ENCODE assay signal across 15 cellular contexts in genomic region chr16:962901-963814, GRCh38. TPM values are rescaled to one million over a fixed set of nuclear protein-coding genes. Genes with fewer than 3 reads are reported as not detected.
DNase-seq lines count a peak whose midpoint lies in the region; ATAC-seq and TF ChIP-seq lines count a peak whose summit lies in the region.
"Had no signal": no experiment of that assay in that cellular context is flagged by ENCODE, and none has a peak within 500 bp of the region (broad histone marks: within the 10 kb centered on the region; RNA-seq: fewer than 3 reads in every experiment).

No MANE protein-coding gene starts in this region.

- DNase-seq in CD4-positive, CD25-positive, alpha-beta regulatory T cell, result no peak
- DNase-seq in MM.1S (no peak), nephron progenitor cell (no peak), AG08396 (ENCODE audit: low spot score) (no peak), SW 1271 (lab: John Stamatoyannopoulos, UW) (no peak), NCI-H2081 treated with DMSO at 0.1 percent for 48 hours (lab: John Stamatoyannopoulos, UW) (no peak)
- DNase-seq: C1 segment of cervical spinal cord, foreskin fibroblast, HCEC 1CT, MV-4-11, NCI-H226, psoas muscle had no signal

- peak overlapping the region; percentile 73 for H3K27ac ChIP-seq in CD4-positive, CD25-positive, alpha-beta regulatory T cell (ENCODE audit: insufficient read depth, low read length, poor library complexity, severe bottlenecking)
- no peak overlapping the region for H3K27ac ChIP-seq in MM.1S (ENCODE audit: low read length)
- H3K27ac ChIP-seq: psoas muscle had no signal

- H3K4me3 Mint-ChIP-seq in CD4-positive, CD25-positive, alpha-beta regulatory T cell, result peak overlapping the region; percentile 55 to 87 (median 76)
- H3K4me3 Mint-ChIP-seq in brain (peak overlapping the region in 3 of 5 experiments; percentile 10 to 56 (median 41)), nephron progenitor cell (no peak overlapping the region)
- H3K4me3 Mint-ChIP-seq: stimulated activated memory B cell treated with anti-CD40 and anti-IgM and Interleukin-4, amounts not matched to agents 10 μg/mL and 1 μg/mL and 100 μg/mL, for 72 hours had no signal

- no peaks in the 10 kb centered on the region for H3K79me2 ChIP-seq in MM.1S (ENCODE audit: low read length)

- no peaks in the 10 kb centered on the region for H3F3A ChIP-seq in MM.1S (ENCODE audit: insufficient read depth, low read length)

- no peak overlapping the region for H2AFZ ChIP-seq in MM.1S (ENCODE audit: low read length)

- peaks cover 16% of the 10 kb centered on the region for H3K4me1 ChIP-seq in CD4-positive, CD25-positive, alpha-beta regulatory T cell (ENCODE audit: control insufficient read depth, insufficient read depth, low read length, poor library complexity, severe bottlenecking)
- H3K4me1 ChIP-seq in MM.1S (ENCODE audit: low read length), result no peaks in the 10 kb centered on the region
- H3K4me1 ChIP-seq: psoas muscle had no signal

- no peaks in the 10 kb centered on the region for H3K9me2 ChIP-seq in MM.1S (replicated peaks; ENCODE audit: insufficient read depth, low read length)

- H3K9ac ChIP-seq in MM.1S (ENCODE audit: low read length), result no peak overlapping the region

- peak overlapping the region; percentile 80 for H3K4me3 ChIP-seq in CD4-positive, CD25-positive, alpha-beta regulatory T cell (ENCODE audit: low read depth, low read length)
- peak overlapping the region; percentile 28; the same call in 1 of the 2 replicates for H3K4me3 ChIP-seq in MM.1S (ENCODE audit: low read length)
- H3K4me3 ChIP-seq: psoas muscle had no signal

- TF ChIP-seq CTCF in MM.1S (IDR thresholded peaks at IDR 0.05; ENCODE audit: low read length), result no peak
- no peak for TF ChIP-seq CTCF in brain (conservative IDR thresholded peaks at IDR 0.05)
- no peak for TF ChIP-seq CTCF in nephron progenitor cell (IDR thresholded peaks at IDR 0.05)

- peaks cover 28% of the 10 kb centered on the region for H3K36me3 Mint-ChIP-seq in CD4-positive, CD25-positive, alpha-beta regulatory T cell
- H3K36me3 Mint-ChIP-seq in brain, result peaks cover 53% of the 10 kb centered on the region
- H3K36me3 Mint-ChIP-seq in nephron progenitor cell (ENCODE audit: low read depth), result peaks cover 47% of the 10 kb centered on the region

- H3K27ac Mint-ChIP-seq in CD4-positive, CD25-positive, alpha-beta regulatory T cell, result peak overlapping the region; percentile 69 to 97 (median 88)
- H3K27ac Mint-ChIP-seq in brain (peak overlapping the region in 3 of 5 experiments; percentile 65 to 90 (median 81)), nephron progenitor cell (peak overlapping the region; percentile 39)
- H3K27ac Mint-ChIP-seq: stimulated activated memory B cell treated with anti-CD40 and anti-IgM and Interleukin-4, amounts not matched to agents 10 μg/mL and 1 μg/mL and 100 μg/mL, for 72 hours had no signal

- peaks cover 3% of the 10 kb centered on the region for H3K36me3 ChIP-seq in CD4-positive, CD25-positive, alpha-beta regulatory T cell (ENCODE audit: control insufficient read depth, insufficient read depth, low read length)
- H3K36me3 ChIP-seq in MM.1S (replicated peaks; ENCODE audit: insufficient read depth, low read length), result no peaks in the 10 kb centered on the region

- H4K20me1 ChIP-seq in MM.1S (ENCODE audit: insufficient read depth, low read length), result no peaks in the 10 kb centered on the region

- H3K27me3 ChIP-seq in CD4-positive, CD25-positive, alpha-beta regulatory T cell (ENCODE audit: control insufficient read depth, insufficient read depth, low read length), result no peaks in the 10 kb centered on the region
- H3K27me3 ChIP-seq in MM.1S (replicated peaks; ENCODE audit: insufficient read depth, low read length), result peaks cover 70% of the 10 kb centered on the region

- peaks cover 8 to 50% (median 18%) of the 10 kb centered on the region in 4 donors for H3K4me1 Mint-ChIP-seq in CD4-positive, CD25-positive, alpha-beta regulatory T cell
- peaks cover 33% of the 10 kb centered on the region for H3K4me1 Mint-ChIP-seq in brain
- peaks cover 48% of the 10 kb centered on the region for H3K4me1 Mint-ChIP-seq in nephron progenitor cell

- ATAC-seq in CD4-positive, CD25-positive, alpha-beta regulatory T cell (ENCODE audit: low read depth in 2 of 2), result no peak
- ATAC-seq in HG03521 (IDR thresholded peaks at IDR 0.05; ENCODE audit: unreplicated experiment), result no peak
- ATAC-seq: stimulated activated memory B cell treated with anti-CD40 and anti-IgM and Interleukin-4, amounts not matched to agents 10 μg/mL and 1 μg/mL and 100 μg/mL, for 72 hours had no signal

- no peaks in the 10 kb centered on the region for H3K9me3 ChIP-seq in CD4-positive, CD25-positive, alpha-beta regulatory T cell (ENCODE audit: control insufficient read depth in 2 of 2, low read length in 2 of 2)
- H3K9me3 ChIP-seq in MM.1S (replicated peaks; ENCODE audit: insufficient read depth, low read length), result no peaks in the 10 kb centered on the region
- H3K9me3 ChIP-seq: psoas muscle had no signal

- peak overlapping the region; percentile 52; the same call in 1 of the 2 replicates for H3K4me2 ChIP-seq in MM.1S (ENCODE audit: low read depth, low read length)

- H3K9me3 Mint-ChIP-seq in CD4-positive, CD25-positive, alpha-beta regulatory T cell, result no peaks in the 10 kb centered on the region
- H3K9me3 Mint-ChIP-seq in brain (peaks cover 14 to 21% (median 19%) of the 10 kb centered on the region in 5 experiments), nephron progenitor cell (peaks cover 32% of the 10 kb centered on the region)
- H3K9me3 Mint-ChIP-seq: stimulated activated memory B cell treated with anti-CD40 and anti-IgM and Interleukin-4, amounts not matched to agents 10 μg/mL and 1 μg/mL and 100 μg/mL, for 72 hours had no signal

- no peaks in the 10 kb centered on the region for H3K27me3 Mint-ChIP-seq in CD4-positive, CD25-positive, alpha-beta regulatory T cell
- peaks cover 3% of the 10 kb centered on the region for H3K27me3 Mint-ChIP-seq in brain
- peaks cover 4% of the 10 kb centered on the region for H3K27me3 Mint-ChIP-seq in nephron progenitor cell (ENCODE audit: low read depth, poor library complexity)
- H3K27me3 Mint-ChIP-seq: stimulated activated memory B cell treated with anti-CD40 and anti-IgM and Interleukin-4, amounts not matched to agents 10 μg/mL and 1 μg/mL and 100 μg/mL, for 72 hours had no signal

RNA-seq across cellular contexts. Expression of gene LMF1, which starts 7.6 kb away (rescaled TPM):
- 40.0 TPM for total RNA-seq in CD4-positive, CD25-positive, alpha-beta regulatory T cell
- polyA plus RNA-seq in CD4-positive, CD25-positive, alpha-beta regulatory T cell, result 10 to 100 TPM in 3 of 4 donors, 1 to 10 TPM in 1; 9.9 to 12.9 (median 11.3) TPM
- 21.5 TPM for polyA plus RNA-seq in brain (ENCODE audit: insufficient read depth, low read depth, low replicate concordance)

RNA-seq across cellular contexts. Expression of gene SOX8, which starts 18.4 kb away (rescaled TPM):
- 1.1 TPM for total RNA-seq in CD4-positive, CD25-positive, alpha-beta regulatory T cell
- under 1 TPM; 0.16 to 0.53 (median 0.24) TPM for polyA plus RNA-seq in CD4-positive, CD25-positive, alpha-beta regulatory T cell
- polyA plus RNA-seq in brain (ENCODE audit: insufficient read depth, low read depth, low replicate concordance), result 44.8 TPM

Comparison
In these comparisons a context has a peak if more than half of its experiments do, and no peak if none do; other contexts are left out.
1. RNA of gene SOX8, which starts 18.4 kb away (polyA plus RNA-seq): 44.8 TPM in brain (single experiment); 0.16 to 0.53 TPM in CD4-positive, CD25-positive, alpha-beta regulatory T cell; every median in the first group is over 10 times any median in the second.
2. Peak in every context shown above with its lines, with median percentiles within 50 percentile points of each other: H3K27ac Mint-ChIP-seq.